Comparison of ENCODE assay signal across 8 cellular contexts in genomic region chr3:177591371-177591770, GRCh38.
DNase-seq lines count a peak whose midpoint lies in the region; ATAC-seq, FAIRE-seq and TF ChIP-seq lines count a peak whose summit lies in the region.

No MANE protein-coding gene starts in this region.

- no peak overlapping the region for H3K27ac ChIP-seq in parathyroid adenoma
- no peak overlapping the region for H3K27ac ChIP-seq in kidney (ENCODE audit: low read depth in 2 of 2, low read length in 2 of 2)
- no peak overlapping the region for H3K27ac ChIP-seq in Karpas-422 (ENCODE audit: low read length)

- TF ChIP-seq CTCF in Calu3 (IDR thresholded peaks at IDR 0.05; ENCODE audit: unreplicated experiment) (no peak), parathyroid adenoma (IDR thresholded peaks at IDR 0.05) (no peak), kidney (IDR thresholded peaks at IDR 0.05; ENCODE audit: borderline replicate concordance, extremely low read depth, insufficient read depth) (no peak), glutamatergic neuron (IDR thresholded peaks at IDR 0.05; ENCODE audit: partially characterized antibody, unreplicated experiment) (no peak)

- H3K9me2 ChIP-seq in Karpas-422 (replicated peaks; ENCODE audit: insufficient read depth, low read length) = no peaks in the 10 kb centered on the region

- no peak for FAIRE-seq in kidney (lab: Jason Lieb, UNC)

- CTCF ChIA-PET in Calu3 (lab: Charles Lee) = interaction anchor here (1.0 to 3.7 kb wide), 2 partner anchors 11 to 70 kb away, joined by 4 to 19 read pairs; no protein-coding TSS in a partner anchor

- H2AFZ ChIP-seq in parathyroid adenoma (peak overlapping the region; percentile 38), Karpas-422 (ENCODE audit: low read length) (no peak overlapping the region)

- BruUV-seq in Calu3 (replicated peaks; lab: Mats Ljungman, UMichigan) = no TSS peak

- no peak overlapping the region for H3K4me2 ChIP-seq in parathyroid adenoma (ENCODE audit: low read length)
- H3K4me2 ChIP-seq in Karpas-422 (ENCODE audit: low read depth, low read length, poor library complexity, severe bottlenecking) = no peak overlapping the region

- DNase-seq in Calu3 (no peak), HPDE6-E6E7 (ENCODE audit: extremely low spot score) (peak; percentile 60), cerebellar cortex (ENCODE audit: low spot score) (peak; percentile 14), kidney (no peak), glutamatergic neuron (no peak), Karpas-422 (no peak)

- H3K4me3 ChIP-seq in parathyroid adenoma (ENCODE audit: low read depth, low read length) (no peak overlapping the region), kidney (ENCODE audit: low read length in 2 of 2) (no peak overlapping the region), Karpas-422 (ENCODE audit: low read length) (no peak overlapping the region)

- H3K4me3 Mint-ChIP-seq in Calu3 (ENCODE audit: low read depth, unreplicated experiment) = no peak overlapping the region
- no peak overlapping the region for H3K4me3 Mint-ChIP-seq in glutamatergic neuron (ENCODE audit: unreplicated experiment)

- H3K27me3 Mint-ChIP-seq in Calu3 (ENCODE audit: unreplicated experiment) (no peaks in the 10 kb centered on the region), glutamatergic neuron (ENCODE audit: unreplicated experiment) (no peaks in the 10 kb centered on the region)

- no peaks in the 10 kb centered on the region for H4K20me1 ChIP-seq in Karpas-422 (ENCODE audit: insufficient read depth, low read depth, low read length)

- H3K79me2 ChIP-seq in parathyroid adenoma (no peaks in the 10 kb centered on the region), Karpas-422 (ENCODE audit: low read length) (no peaks in the 10 kb centered on the region)

- peaks cover 5% of the 10 kb centered on the region for H3K9me3 Mint-ChIP-seq in Calu3 (ENCODE audit: low read depth, unreplicated experiment)
- H3K9me3 Mint-ChIP-seq in glutamatergic neuron (ENCODE audit: unreplicated experiment) = peaks cover 4% of the 10 kb centered on the region

- no peaks in the 10 kb centered on the region for H3K9me3 ChIP-seq in parathyroid adenoma (ENCODE audit: control insufficient read depth, low read length)
- H3K9me3 ChIP-seq in kidney (ENCODE audit: control insufficient read depth in 1 of 2, low read length in 2 of 2) = no peaks in the 10 kb centered on the region
- no peaks in the 10 kb centered on the region for H3K9me3 ChIP-seq in Karpas-422 (ENCODE audit: low read length)

- H3K9ac ChIP-seq in parathyroid adenoma (no peak overlapping the region), kidney (ENCODE audit: low read length in 2 of 2) (no peak overlapping the region), Karpas-422 (ENCODE audit: low read length) (no peak overlapping the region)

- H3K27ac Mint-ChIP-seq in Calu3 (ENCODE audit: unreplicated experiment) (peak overlapping the region; percentile 27), glutamatergic neuron (ENCODE audit: unreplicated experiment) (no peak overlapping the region)

- H3K36me3 Mint-ChIP-seq in Calu3 (ENCODE audit: insufficient read depth, unreplicated experiment) (peaks cover 5% of the 10 kb centered on the region), glutamatergic neuron (ENCODE audit: unreplicated experiment) (peaks cover 8% of the 10 kb centered on the region)

- ATAC-seq in GM21390 (IDR thresholded peaks at IDR 0.05; ENCODE audit: unreplicated experiment) = peak; percentile 71

- H3K36me3 ChIP-seq in parathyroid adenoma (ENCODE audit: control insufficient read depth, insufficient read depth, low read length) = no peaks in the 10 kb centered on the region
- no peaks in the 10 kb centered on the region for H3K36me3 ChIP-seq in kidney (ENCODE audit: control insufficient read depth in 1 of 2, insufficient read depth in 2 of 2, low read length in 2 of 2)
- no peaks in the 10 kb centered on the region for H3K36me3 ChIP-seq in Karpas-422 (ENCODE audit: insufficient read depth, low read length)

- H3K27me3 ChIP-seq in parathyroid adenoma (ENCODE audit: control insufficient read depth, insufficient read depth, low read length) (no peaks in the 10 kb centered on the region), Karpas-422 (ENCODE audit: low read length) (no peaks in the 10 kb centered on the region)

- H3K4me1 Mint-ChIP-seq in Calu3 (ENCODE audit: low read depth, unreplicated experiment) = peaks cover 64% of the 10 kb centered on the region
- peaks cover 3% of the 10 kb centered on the region for H3K4me1 Mint-ChIP-seq in glutamatergic neuron (ENCODE audit: low read depth, unreplicated experiment)

- H3K4me1 ChIP-seq in parathyroid adenoma (peaks cover 20% of the 10 kb centered on the region), kidney (ENCODE audit: control insufficient read depth in 1 of 2, insufficient read depth in 1 of 2, low read depth in 1 of 2, low read length in 2 of 2) (peaks cover 3 to 5% of the 10 kb centered on the region in 2 donors), Karpas-422 (ENCODE audit: low read length) (no peaks in the 10 kb centered on the region)

- intact Hi-C loops in Calu3 (cut with micrococcal nuclease; ENCODE audit: unreplicated experiment) = loop anchor here (2.0 kb wide), 1 partner anchor 27 kb away; no protein-coding TSS in a partner anchor
- intact Hi-C loops in kidney (cut with DNase I) = no loop called here

Comparison
In these comparisons a context has a peak if more than half of its experiments do, and no peak if none do; other contexts are left out.
1. DNase-seq: peak in HPDE6-E6E7 (single experiment) and cerebellar cortex (single experiment); none in Calu3 (single experiment), kidney (single experiment), glutamatergic neuron (single experiment) and Karpas-422 (single experiment).